Comparison of ENCODE assay signal across 17 cellular contexts in the genomic region with DNA sequence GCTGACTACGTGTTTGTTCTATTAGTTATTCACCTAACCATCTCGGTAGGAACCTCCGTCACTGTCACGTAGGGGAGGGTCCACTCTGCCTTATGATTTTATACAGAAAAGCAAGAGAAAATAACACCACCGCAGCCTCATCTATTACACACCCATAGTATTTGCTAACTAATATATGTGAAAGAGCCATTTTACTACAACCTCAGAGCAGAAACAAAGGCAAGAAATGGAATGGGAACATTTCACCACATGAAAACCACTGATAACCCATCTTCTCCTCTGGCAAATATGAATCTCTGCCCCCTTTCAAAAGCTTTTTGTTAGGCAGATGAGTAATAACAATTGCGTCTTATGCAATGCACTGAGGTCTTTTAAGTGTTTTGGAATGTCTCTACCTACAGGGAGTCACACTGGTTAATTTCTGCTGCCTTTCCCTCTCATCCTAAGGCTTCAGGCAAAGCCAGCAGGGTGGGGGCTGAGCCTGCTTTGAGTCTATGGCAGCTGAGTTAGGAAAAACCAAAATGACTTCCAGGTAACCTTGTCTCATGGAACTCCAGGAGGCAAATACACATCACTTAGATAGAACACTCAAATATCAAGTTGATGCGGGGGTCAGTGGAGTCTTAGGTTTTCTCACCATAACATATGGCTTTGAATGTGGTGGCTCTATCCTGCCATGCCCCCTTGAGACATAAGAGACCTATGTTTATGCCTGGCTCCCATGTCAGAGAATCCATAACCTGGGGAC. TPM values are rescaled to one million over a fixed set of nuclear protein-coding genes. Genes with fewer than 3 reads are reported as not detected.
DNase-seq lines count a peak whose midpoint lies in the region; ATAC-seq and TF ChIP-seq lines count a peak whose summit lies in the region.
"Had no signal": no experiment of that assay in that cellular context is flagged by ENCODE, and none has a peak within 500 bp of the region (broad histone marks: within the 10 kb centered on the region; RNA-seq: fewer than 3 reads in every experiment).

No MANE protein-coding gene starts in this region.

- H3K4me3 ChIP-seq in adipocyte (ENCODE audit: low read length) (no peak overlapping the region), fibroblast of mammary gland (ENCODE audit: control insufficient read depth, low read depth, low read length) (no peak overlapping the region), smooth muscle cell (no peak overlapping the region)
- H3K4me3 ChIP-seq: ascending aorta, lower lobe of right lung, SJCRH30 had no signal

- CTCF ChIA-PET in Calu3 (lab: Charles Lee): no interaction called here

- H3K36me3 Mint-ChIP-seq in HFFc6 (ENCODE audit: low read depth): peaks cover 5% of the 10 kb centered on the region; the same call in 1 of the 2 replicates
- H3K36me3 Mint-ChIP-seq in Calu3 (ENCODE audit: insufficient read depth, unreplicated experiment): peaks cover 4% of the 10 kb centered on the region
- H3K36me3 Mint-ChIP-seq: naive B cell had no signal

- BruUV-seq in Calu3 (replicated peaks; lab: Mats Ljungman, UMichigan): no TSS peak

- H2AFZ ChIP-seq in smooth muscle cell (ENCODE audit: low read depth): no peak overlapping the region

- H3K27me3 Mint-ChIP-seq in HFFc6 (ENCODE audit: insufficient read depth) (peaks cover 2% of the 10 kb centered on the region), Calu3 (ENCODE audit: unreplicated experiment) (no peaks in the 10 kb centered on the region)

- DNase-seq in HFFc6 (peak; percentile 37), adipocyte (ENCODE audit: low read depth) (peak; percentile 37), fibroblast of mammary gland (ENCODE audit: low read depth) (peak; percentile 74), smooth muscle cell (lab: John Stamatoyannopoulos, UW; ENCODE audit: unreplicated experiment) (no peak), left lobe of liver (ENCODE audit: low spot score) (no peak), Calu3 (no peak)
- DNase-seq in activated CD4-positive, CD25-positive, alpha-beta regulatory T cell treated with anti-CD3 and anti-CD28 coated beads, Interleukin-2, amount 50 U/mL, for 72 hours: no peak
- DNase-seq: activated CD4-positive, alpha-beta T cell treated with anti-CD3 and anti-CD28 coated beads, Interleukin-2, amount 10 ng/mL, durations not matched to agents 24 days and 14 days; lower lobe of right lung; naive B cell; NCI-H1436 treated with DMSO at 0.1 percent for 48 hours; SJCRH30; stimulated activated naive B cell treated with anti-CD40 and anti-IgM and Interleukin-4, amounts not matched to agents 10 μg/mL and 1 μg/mL and 100 μg/mL, for 72 hours had no signal

- ATAC-seq in left lobe of liver (no peak), GM21529 (IDR thresholded peaks at IDR 0.05; ENCODE audit: unreplicated experiment) (no peak)
- ATAC-seq: lower lobe of right lung; stimulated activated naive B cell treated with anti-CD40 and anti-IgM and Interleukin-4, amounts not matched to agents 10 μg/mL and 1 μg/mL and 100 μg/mL, for 72 hours had no signal

- peak overlapping the region; percentile 71 for H3K27ac ChIP-seq in smooth muscle cell (ENCODE audit: low read depth)
- H3K27ac ChIP-seq: ascending aorta, C4-2B, lower lobe of right lung, SJCRH30 had no signal

- peak overlapping the region; percentile 53 for H3K27ac Mint-ChIP-seq in HFFc6
- no peak overlapping the region for H3K27ac Mint-ChIP-seq in Calu3 (ENCODE audit: unreplicated experiment)
- H3K27ac Mint-ChIP-seq: activated CD4-positive, alpha-beta T cell treated with anti-CD3 and anti-CD28 coated beads, Interleukin-2, amount 10 ng/mL, durations not matched to agents 24 days and 14 days; naive B cell; stimulated activated naive B cell treated with anti-CD40 and anti-IgM and Interleukin-4, amounts not matched to agents 10 μg/mL and 1 μg/mL and 100 μg/mL, for 72 hours; type B pancreatic cell had no signal

- intact Hi-C loops in Calu3 (cut with micrococcal nuclease; ENCODE audit: unreplicated experiment): no loop called here

- peaks cover 71% of the 10 kb centered on the region for H4K20me1 ChIP-seq in smooth muscle cell (ENCODE audit: low read depth)

- H3K79me2 ChIP-seq in smooth muscle cell (ENCODE audit: low read depth): peaks cover 90% of the 10 kb centered on the region

- H3K27me3 ChIP-seq in adipocyte (replicated peaks; ENCODE audit: control insufficient read depth, insufficient read depth, low read length) (no peaks in the 10 kb centered on the region), smooth muscle cell (ENCODE audit: low read depth) (no peaks in the 10 kb centered on the region)
- H3K27me3 ChIP-seq: ascending aorta, SJCRH30 had no signal

- H3K4me3 Mint-ChIP-seq in HFFc6 (0 out of 2 replicates have a peak overlapping the region, but pooled peaks have one; percentile 40), Calu3 (ENCODE audit: low read depth, unreplicated experiment) (no peak overlapping the region)
- H3K4me3 Mint-ChIP-seq: activated CD4-positive, alpha-beta T cell treated with anti-CD3 and anti-CD28 coated beads, Interleukin-2, amount 10 ng/mL, durations not matched to agents 24 days and 14 days; naive B cell; stimulated activated naive B cell treated with anti-CD40 and anti-IgM and Interleukin-4, amounts not matched to agents 10 μg/mL and 1 μg/mL and 100 μg/mL, for 72 hours had no signal

- H3K9me3 ChIP-seq in adipocyte (ENCODE audit: control insufficient read depth, low read length): no peaks in the 10 kb centered on the region
- H3K9me3 ChIP-seq in smooth muscle cell (replicated peaks; ENCODE audit: low read depth): no peaks in the 10 kb centered on the region
- H3K9me3 ChIP-seq: ascending aorta, lower lobe of right lung, SJCRH30 had no signal

- H3K9me3 Mint-ChIP-seq in HFFc6: no peaks in the 10 kb centered on the region
- peaks cover 22% of the 10 kb centered on the region for H3K9me3 Mint-ChIP-seq in Calu3 (ENCODE audit: low read depth, unreplicated experiment)
- H3K9me3 Mint-ChIP-seq: activated CD4-positive, alpha-beta T cell treated with anti-CD3 and anti-CD28 coated beads, Interleukin-2, amount 10 ng/mL, durations not matched to agents 24 days and 14 days; stimulated activated naive B cell treated with anti-CD40 and anti-IgM and Interleukin-4, amounts not matched to agents 10 μg/mL and 1 μg/mL and 100 μg/mL, for 72 hours; type B pancreatic cell had no signal

- H3K36me3 ChIP-seq in adipocyte (ENCODE audit: control insufficient read depth, insufficient read depth, low read length, severe bottlenecking): peaks cover 6% of the 10 kb centered on the region
- H3K36me3 ChIP-seq in smooth muscle cell (ENCODE audit: low read depth): no peaks in the 10 kb centered on the region
- H3K36me3 ChIP-seq: ascending aorta, lower lobe of right lung had no signal

- H3K4me1 ChIP-seq in adipocyte (ENCODE audit: control insufficient read depth, insufficient read depth, low read length) (peaks cover 41% of the 10 kb centered on the region), smooth muscle cell (ENCODE audit: low read depth) (peaks cover 29% of the 10 kb centered on the region)

- peak overlapping the region; percentile 71 for H3K4me2 ChIP-seq in smooth muscle cell

- H3K9ac ChIP-seq in adipocyte (ENCODE audit: low read length): no peak overlapping the region
- H3K9ac ChIP-seq in smooth muscle cell (ENCODE audit: low read depth): peak overlapping the region; percentile 23

- TF ChIP-seq CTCF in HFFc6 (IDR thresholded peaks at IDR 0.05) (no peak), fibroblast of mammary gland (conservative IDR thresholded peaks at IDR 0.05; ENCODE audit: control insufficient read depth, insufficient read depth, low read depth, low read length) (no peak), smooth muscle cell (IDR thresholded peaks at IDR 0.05; ENCODE audit: borderline replicate concordance, insufficient read depth, poor library complexity, severe bottlenecking) (no peak), Calu3 (IDR thresholded peaks at IDR 0.05; ENCODE audit: unreplicated experiment) (no peak)

- peaks cover 19% of the 10 kb centered on the region for H3F3A ChIP-seq in smooth muscle cell (ENCODE audit: low read depth)

- 79% methylated on average over 7 of the region's 7 CpGs for WGBS in smooth muscle cell (ENCODE audit: low lambda C conversion rate)

- H3K4me1 Mint-ChIP-seq in HFFc6 (ENCODE audit: low read depth): peaks cover 78% of the 10 kb centered on the region
- H3K4me1 Mint-ChIP-seq in Calu3 (ENCODE audit: low read depth, unreplicated experiment): no peaks in the 10 kb centered on the region

RNA-seq across cellular contexts. Expression of gene TSHZ3, which starts 15.0 kb away (rescaled TPM):
- total RNA-seq in HFFc6 (2021; fragmentation: NEBNext Ultra II Directional; extraction: Animal tissue kit (Norgen Biotek cat#: 25700)): 10 to 100 TPM in 5 of 6 experiments, 1 to 10 TPM in 1; 9.1 to 14.0 (median 13.1) TPM
- total RNA-seq in smooth muscle cell: 19.6 and 23.7 TPM in 2 replicates
- 20.5 and 21.8 TPM in 2 replicates for polyA plus RNA-seq in smooth muscle cell
- total RNA-seq in left lobe of liver: 1.1 TPM
- total RNA-seq in Calu3 (2022): not detected in 2 replicates

Comparison
In these comparisons a context has a peak if more than half of its experiments do, and no peak if none do; other contexts are left out.
1. DNase-seq: peak in HFFc6 (single experiment), adipocyte (single experiment) and fibroblast of mammary gland (single experiment); none in smooth muscle cell (single experiment), left lobe of liver (single experiment), activated CD4-positive, CD25-positive, alpha-beta regulatory T cell treated with anti-CD3 and anti-CD28 coated beads, Interleukin-2, amount 50 U/mL, for 72 hours (single experiment) and Calu3 (single experiment).